ENCODE assay signal across 33 cellular contexts in the genomic region with DNA sequence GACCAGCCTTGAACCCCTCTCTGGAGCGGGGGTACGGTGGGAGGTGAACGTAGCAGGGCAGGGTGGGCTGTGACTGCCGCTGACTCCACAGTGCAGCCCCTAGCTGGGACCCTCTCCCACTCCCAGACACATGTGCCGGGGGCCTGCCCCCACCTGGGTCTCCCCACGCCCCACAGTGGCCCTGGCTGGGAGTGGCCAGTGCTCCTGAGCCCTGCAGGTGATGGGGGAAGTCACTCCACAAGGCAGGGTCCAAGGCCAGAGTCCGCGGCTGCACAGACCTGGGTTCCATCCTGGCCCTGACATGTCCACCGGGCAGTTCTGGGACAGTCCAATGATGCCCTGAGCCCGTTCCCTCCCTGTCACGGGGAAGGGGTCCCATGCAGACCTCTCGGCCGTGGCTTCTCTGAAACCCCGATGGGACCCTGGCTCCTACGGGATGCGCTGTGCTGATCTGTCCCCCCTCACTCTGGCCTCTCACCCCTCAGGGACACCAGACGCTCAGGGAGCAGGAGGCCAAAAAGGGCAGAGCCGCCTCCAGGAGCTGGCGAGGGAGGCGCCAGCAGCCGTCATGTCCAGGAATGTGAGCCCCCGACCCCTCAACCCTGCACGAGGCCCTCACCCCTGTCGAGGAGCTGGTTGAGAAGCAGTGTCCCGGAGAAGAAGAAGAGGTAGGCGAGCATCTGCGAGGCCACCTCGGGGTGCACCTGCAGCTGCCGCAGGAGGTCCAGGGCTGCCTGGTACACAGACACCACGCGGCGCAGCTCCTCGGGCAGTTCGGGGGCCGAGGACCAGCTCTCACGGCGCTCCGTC. TPM values are rescaled to one million over a fixed set of nuclear protein-coding genes. Genes with fewer than 3 reads are reported as not detected.
DNase-seq lines count a peak whose midpoint lies in the region; ATAC-seq and TF ChIP-seq lines count a peak whose summit lies in the region.
"Had no signal": no experiment of that assay in that cellular context is flagged by ENCODE, and none has a peak within 500 bp of the region (broad histone marks: within the 10 kb centered on the region; RNA-seq: fewer than 3 reads in every experiment).

No MANE protein-coding gene starts in this region.

- H3K27me3 ChIP-seq in Caco-2 (replicated peaks; ENCODE audit: control insufficient read depth, insufficient read depth, low read length) (no peaks in the 10 kb centered on the region; the same call in 1 of the 2 replicates), Panc1 (ENCODE audit: control insufficient read depth, insufficient read depth, low read length) (peaks cover 2% of the 10 kb centered on the region; the same call in 1 of the 2 replicates), lower lobe of right lung (ENCODE audit: low read depth) (no peaks in the 10 kb centered on the region), prostate gland (replicated peaks; ENCODE audit: insufficient read depth) (no peaks in the 10 kb centered on the region)
- H3K27me3 ChIP-seq: tibial nerve had no signal

- BruUV-seq in Caco-2 (replicated peaks; lab: Mats Ljungman, UMichigan): no TSS peak
- no TSS peak for BruUV-seq in Panc1 (replicated peaks; lab: Mats Ljungman, UMichigan)

- H3K4me3 Mint-ChIP-seq in Caco-2 (ENCODE audit: unreplicated experiment): no peak overlapping the region
- H3K4me3 Mint-ChIP-seq: activated CD4-positive, alpha-beta memory T cell treated with anti-CD3 and anti-CD28 coated beads for 36 hours; activated naive CD4-positive, alpha-beta T cell treated with anti-CD3 and anti-CD28 coated beads, Interleukin-2, amount 10 ng/mL, durations not matched to agents 7 days and 5 days; natural killer cell had no signal

- peaks cover 13% of the 10 kb centered on the region for H3K9me3 Mint-ChIP-seq in Caco-2 (ENCODE audit: unreplicated experiment)
- H3K9me3 Mint-ChIP-seq: activated CD4-positive, alpha-beta memory T cell treated with anti-CD3 and anti-CD28 coated beads for 36 hours had no signal

- no peak for TF ChIP-seq POLR2A in prostate gland (IDR thresholded peaks at IDR 0.05)

- H3K4me1 ChIP-seq in Caco-2 (no peaks in the 10 kb centered on the region), Panc1 (ENCODE audit: control insufficient read depth, insufficient read depth, low read length) (no peaks in the 10 kb centered on the region), lower lobe of right lung (no peaks in the 10 kb centered on the region), prostate gland (replicated peaks) (no peaks in the 10 kb centered on the region)
- H3K4me1 ChIP-seq: HAP-1, SJSA1 had no signal

- H3K27ac ChIP-seq in Panc1 (ENCODE audit: low read length) (no peak overlapping the region), lower lobe of right lung (no peak overlapping the region), prostate gland (no peak overlapping the region)
- H3K27ac ChIP-seq: HL-60, SJSA1, skin epidermis, tibial nerve had no signal

- H3K27ac Mint-ChIP-seq in Caco-2 (ENCODE audit: unreplicated experiment): no peak overlapping the region
- H3K27ac Mint-ChIP-seq: activated CD4-positive, alpha-beta memory T cell treated with anti-CD3 and anti-CD28 coated beads for 36 hours; activated naive CD4-positive, alpha-beta T cell treated with anti-CD3 and anti-CD28 coated beads, Interleukin-2, amount 10 ng/mL, durations not matched to agents 7 days and 5 days; natural killer cell had no signal

- in situ Hi-C loops in GM13976 (cut with MboI; ENCODE audit: low sequenced_read_pairs, unreplicated experiment): no loop called here
- in situ Hi-C loops in Panc1 (cut with HindIII; ENCODE audit: low pct_unique_long_range_greater_than_20kb, low sequenced_read_pairs): no loop called here

- no peaks in the 10 kb centered on the region for H3K9me3 ChIP-seq in Caco-2
- H3K9me3 ChIP-seq in Panc1 (ENCODE audit: control insufficient read depth, insufficient read depth, low read depth, low read length): no peaks in the 10 kb centered on the region
- no peaks in the 10 kb centered on the region for H3K9me3 ChIP-seq in lower lobe of right lung
- no peaks in the 10 kb centered on the region for H3K9me3 ChIP-seq in prostate gland
- H3K9me3 ChIP-seq: HAP-1, tibial nerve had no signal

- H3K36me3 ChIP-seq in Caco-2 (ENCODE audit: control insufficient read depth, insufficient read depth, low read length) (no peaks in the 10 kb centered on the region), Panc1 (ENCODE audit: control insufficient read depth, insufficient read depth, low read length) (no peaks in the 10 kb centered on the region), lower lobe of right lung (peaks cover 9% of the 10 kb centered on the region), prostate gland (no peaks in the 10 kb centered on the region)
- H3K36me3 ChIP-seq: HAP-1, SJSA1 had no signal

- H3K27me3 Mint-ChIP-seq in Caco-2 (ENCODE audit: insufficient read depth, unreplicated experiment): peaks cover 16% of the 10 kb centered on the region

- CTCF ChIA-PET in Caco-2 (lab: Charles Lee): interaction anchor here (0.7 to 1.3 kb wide), 2 partner anchors 18 to 110 kb away, joined by 3 to 7 read pairs; no protein-coding TSS in a partner anchor
- CTCF ChIA-PET in Panc1 (lab: Charles Lee): interaction anchor here (0.6 to 0.7 kb wide), 2 partner anchors 14 to 345 kb away, joined by 3 to 4 read pairs; no protein-coding TSS in a partner anchor

- H3K4me1 Mint-ChIP-seq in Caco-2 (ENCODE audit: low read depth, unreplicated experiment): no peaks in the 10 kb centered on the region
- H3K4me1 Mint-ChIP-seq: activated naive CD4-positive, alpha-beta T cell treated with anti-CD3 and anti-CD28 coated beads, Interleukin-2, amount 10 ng/mL, durations not matched to agents 7 days and 5 days had no signal

- H3K4me3 ChIP-seq in Caco-2 (ENCODE audit: low read depth, low read length) (no peak overlapping the region), Panc1 (ENCODE audit: low read depth in 2 of 2, low read length in 2 of 2) (no peak overlapping the region), lower lobe of right lung (no peak overlapping the region), prostate gland (no peak overlapping the region)
- H3K4me3 ChIP-seq: HAP-1, lung, SJSA1, skin epidermis, tibial nerve had no signal

- 89% methylated on average over 38 of the region's 38 CpGs for WGBS in prostate gland

- POLR2A ChIA-PET in Caco-2 (lab: Charles Lee) (no interaction called here), Panc1 (lab: Charles Lee) (no interaction called here)

- TF ChIP-seq CTCF in Caco-2 (IDR thresholded peaks at IDR 0.05; ENCODE audit: insufficient read depth in 1 of 2, low read depth in 1 of 2, low read length in 1 of 2, severe bottlenecking in 1 of 2, unreplicated experiment in 1 of 2) (peak; percentile 25 to 31), GM13976 (IDR thresholded peaks at IDR 0.05; ENCODE audit: borderline replicate concordance, control extremely low read depth, extremely low read depth, insufficient read depth, missing control alignments) (peak; percentile 5), Panc1 (IDR thresholded peaks at IDR 0.05) (no peak; the same call in 1 of the 2 replicates), lower lobe of right lung (IDR thresholded peaks at IDR 0.05) (no peak), prostate gland (IDR thresholded peaks at IDR 0.05) (no peak)

- H3K36me3 Mint-ChIP-seq in Caco-2 (ENCODE audit: insufficient read depth, unreplicated experiment): no peaks in the 10 kb centered on the region
- H3K36me3 Mint-ChIP-seq: activated CD4-positive, alpha-beta memory T cell treated with anti-CD3 and anti-CD28 coated beads for 36 hours; activated naive CD4-positive, alpha-beta T cell treated with anti-CD3 and anti-CD28 coated beads, Interleukin-2, amount 10 ng/mL, durations not matched to agents 7 days and 5 days; natural killer cell had no signal

- DNase-seq in Caco-2 (no peak), GM13976 (ENCODE audit: low spot score) (no peak), Panc1 (ENCODE audit: low read depth, low spot score) (no peak), lower lobe of right lung (peak; percentile 41), NCI-H774 (lab: John Stamatoyannopoulos, UW) (no peak), AML-193 (lab: John Stamatoyannopoulos, UW) (no peak), prostate gland (ENCODE audit: low spot score) (no peak), NCI-H2171 (lab: John Stamatoyannopoulos, UW) (no peak)
- DNase-seq: activated CD4-positive, alpha-beta memory T cell treated with anti-CD3 and anti-CD28 coated beads for 36 hours; activated CD8-positive, alpha-beta memory T cell treated with anti-CD3 and anti-CD28 coated beads, Interleukin-2, amount 50 U/mL, for 48 hours; activated naive CD4-positive, alpha-beta T cell treated with anti-CD3 and anti-CD28 coated beads, Interleukin-2, amount 10 ng/mL, durations not matched to agents 7 days and 5 days; amniotic stem cell; effector CD4-positive, alpha-beta T cell; EL; head of caudate nucleus; natural killer cell; NCI-H1092 treated with DMSO at 0.1 percent for 48 hours; NCI-H187; NCI-H2171 treated with DMSO at 0.1 percent for 48 hours; NCI-H510A treated with DMSO at 0.1 percent for 48 hours; NK-92 treated with Interleukin-12 subunit alpha and Interleukin-12 subunit beta, amount 100 ng/mL, for 24 hours; T-helper 1 cell had no signal

- intact Hi-C loops in Caco-2 (cut with micrococcal nuclease; ENCODE audit: unreplicated experiment): no loop called here
- intact Hi-C loops in Panc1 (cut with micrococcal nuclease; ENCODE audit: unreplicated experiment): no loop called here
- intact Hi-C loops in lower lobe of right lung (cut with DNase I): no loop called here
- intact Hi-C loops in prostate gland (cut with DNase I): no loop called here

- ATAC-seq in Panc1: peak; percentile 58; the same call in 1 of the 2 replicates
- ATAC-seq in lower lobe of right lung: peak in 1 of 2 donors; percentile 8
- ATAC-seq: activated CD4-positive, CD25-positive, alpha-beta regulatory T cell treated with anti-CD3 and anti-CD28 coated beads, Interleukin-2, amount 50 U/mL, for 24 hours; natural killer cell had no signal

RNA-seq across cellular contexts. Expression of gene AP5Z1, which starts 40.4 kb away (rescaled TPM):
- 64.7 and 66.8 TPM in 2 replicates for total RNA-seq in Caco-2 (2022)
- 100.0 TPM for total RNA-seq in Panc1 (2021; ENCODE audit: unreplicated experiment)
- polyA plus RNA-seq in Panc1 (2012; ENCODE audit: insufficient read length): 91.5 TPM
- 50.4 TPM for total RNA-seq in lower lobe of right lung
- total RNA-seq in prostate gland: 10 to 100 TPM; 30.9 to 61.7 TPM

RNA-seq across cellular contexts. Expression of gene PAPOLB, which starts 46.0 kb away (rescaled TPM):
- total RNA-seq in Caco-2 (2022) (not detected in 2 replicates), Panc1 (2021; ENCODE audit: unreplicated experiment) (not detected), lower lobe of right lung (0.24 TPM), prostate gland (1 to 10 TPM in 1 of 2 donors, not detected in 1; 4.7 TPM)
- not detected for polyA plus RNA-seq in Panc1 (2012; ENCODE audit: insufficient read length)
- total RNA-seq: activated CD4-positive, alpha-beta memory T cell treated with anti-CD3 and anti-CD28 coated beads for 36 hours; epithelial cell of proximal tubule; mononuclear cell; renal cortical epithelial cell; RPMI7951; SJSA1 had no signal

Comparison
In these comparisons a context has a peak if more than half of its experiments do, and no peak if none do; other contexts are left out.
1. CTCF ChIP-seq: peak in Caco-2 (2 of 2) and GM13976 (single experiment); none in Panc1 (single experiment), lower lobe of right lung (single experiment) and prostate gland (0 of 4).